1 cellular context compared by ENCODE assay signal in genomic region chr15:41957021-41957897, GRCh38.
TF ChIP-seq lines count a peak whose summit lies in the region.

No MANE protein-coding gene starts in this region.

TF ChIP-seq in GM23338, 12 proteins besides CTCF, POLR2A, EP300 and RAD21 (continued from another document):
- no peak for TF ChIP-seq ZNF462 (CRISPR knock-in tag; IDR thresholded peaks at IDR 0.05)
- no peak for TF ChIP-seq EZH2phosphoT487 (IDR thresholded peaks at IDR 0.05; ENCODE audit: unreplicated experiment)
- TF ChIP-seq ZNF114 (CRISPR knock-in tag; IDR thresholded peaks at IDR 0.05) = no peak
- no peak for TF ChIP-seq CREB1 (CRISPR knock-in tag; IDR thresholded peaks at IDR 0.05; ENCODE audit: low read depth)
- no peak for TF ChIP-seq POLR2AphosphoS5 (IDR thresholded peaks at IDR 0.05; ENCODE audit: low read depth)
- no peak for TF ChIP-seq EZH2 (IDR thresholded peaks at IDR 0.05; ENCODE audit: low read depth, unreplicated experiment)
- no peak for TF ChIP-seq ETS1 (IDR thresholded peaks at IDR 0.05)
- TF ChIP-seq ZNF331 (CRISPR knock-in tag; IDR thresholded peaks at IDR 0.05; ENCODE audit: low read depth) = no peak
